ENCODE assay signal across 8 cellular contexts in the genomic region with DNA sequence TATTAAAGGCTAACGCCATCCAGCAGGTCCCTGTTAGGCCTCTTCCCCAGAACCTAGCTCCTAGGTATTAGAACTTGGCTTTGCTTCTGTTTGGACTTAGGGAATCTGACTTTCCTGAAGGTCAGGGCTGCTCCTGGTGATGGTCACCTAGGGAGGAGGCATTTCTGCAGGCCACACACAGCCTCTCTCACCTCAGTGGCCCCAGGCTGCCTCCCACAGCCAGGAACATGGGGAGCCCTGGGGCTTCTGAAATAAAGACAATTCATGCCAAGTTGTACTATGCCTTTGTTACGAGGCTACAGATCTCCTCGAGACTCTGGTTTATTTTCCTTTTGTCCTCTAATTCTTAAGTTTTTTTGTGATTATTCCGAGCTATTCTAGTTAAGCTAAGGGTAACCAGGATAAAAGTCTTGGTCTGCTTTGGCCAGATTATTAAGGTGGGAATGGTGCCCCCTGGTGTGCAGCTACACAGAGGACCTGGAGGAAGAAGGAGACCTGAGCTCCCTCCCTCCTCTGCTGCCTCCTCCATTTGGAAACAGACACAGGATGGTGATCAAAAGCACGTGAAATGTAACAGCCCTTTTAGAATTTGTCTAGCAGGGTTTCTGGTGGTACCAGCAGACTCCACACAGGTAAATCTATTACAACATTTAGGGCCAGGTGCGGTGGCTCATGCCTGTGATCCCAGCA.
DNase-seq lines count a peak whose midpoint lies in the region; ATAC-seq and TF ChIP-seq lines count a peak whose summit lies in the region.

No MANE protein-coding gene starts in this region.

- no peak overlapping the region for H3K4me3 ChIP-seq in AG09309 (ENCODE audit: control insufficient read depth, low read depth, low read length)
- no peak overlapping the region for H3K4me3 ChIP-seq in WI38 (ENCODE audit: low read depth, low read length)
- H3K4me3 ChIP-seq in left ventricle myocardium inferior, result no peak overlapping the region

- H3K27me3 ChIP-seq in left ventricle myocardium inferior (ENCODE audit: low read depth), result no peaks in the 10 kb centered on the region

- H3K4me1 ChIP-seq in left ventricle myocardium inferior, result peaks cover 68% of the 10 kb centered on the region

- H3K9me3 ChIP-seq in left ventricle myocardium inferior (replicated peaks), result no peaks in the 10 kb centered on the region

- H3K27ac ChIP-seq in left ventricle myocardium inferior (replicated peaks), result no peak overlapping the region

- TF ChIP-seq CTCF in AG09309 (IDR thresholded peaks at IDR 0.05; ENCODE audit: control insufficient read depth, insufficient read depth, low read depth, low read length, missing control alignments) (peak; percentile 55), GM12873 (IDR thresholded peaks at IDR 0.05; ENCODE audit: insufficient read depth, low read depth, low read length, missing control alignments) (peak; percentile 59), WI38 (IDR thresholded peaks at IDR 0.05; ENCODE audit: low read depth, low read length) (peak; percentile 37), left ventricle myocardium inferior (IDR thresholded peaks at IDR 0.05; ENCODE audit: borderline replicate concordance) (peak; percentile 75)

- ATAC-seq in GM21737 (IDR thresholded peaks at IDR 0.05; ENCODE audit: unreplicated experiment), result no peak

- intact Hi-C loops in left ventricle myocardium inferior (cut with micrococcal nuclease), result loop anchor here (2.0 kb wide), 1 partner anchor 198 kb away; no protein-coding TSS in a partner anchor

- H3K36me3 ChIP-seq in left ventricle myocardium inferior, result no peaks in the 10 kb centered on the region

- DNase-seq in AG09309 (ENCODE audit: low read depth) (peak; percentile 13), HuH-7.5 (ENCODE audit: low spot score) (peak; percentile 33), left ventricle myocardium inferior (peak; percentile 68), cerebellum (ENCODE audit: low spot score) (no peak)
- DNase-seq in stimulated activated CD4-positive, alpha-beta T cell treated with anti-CD3 and anti-CD28 coated beads, Interleukin-4, amount 100 ng/mL, for 48 hours (ENCODE audit: low read depth in 2 of 2), result peak; percentile 13 to 17
